In genomic region chr1:168138134-168138533, GRCh38 we compare ENCODE assay signal across 11 cellular contexts. TPM values are rescaled to one million over a fixed set of nuclear protein-coding genes. Genes with fewer than 3 reads are reported as not detected.
DNase-seq lines count a peak whose midpoint lies in the region; ATAC-seq and TF ChIP-seq lines count a peak whose summit lies in the region.
"Had no signal": no experiment of that assay in that cellular context is flagged by ENCODE, and none has a peak within 500 bp of the region (broad histone marks: within the 10 kb centered on the region; RNA-seq: fewer than 3 reads in every experiment).

No MANE protein-coding gene starts in this region.

- H3K79me2 ChIP-seq in neural progenitor cell (ENCODE audit: low read depth), result peaks cover 32% of the 10 kb centered on the region

- H2AFZ ChIP-seq in neural progenitor cell (replicated peaks), result no peak overlapping the region

- peaks cover 25% of the 10 kb centered on the region for H4K20me1 ChIP-seq in neural progenitor cell (ENCODE audit: low read depth)

- H3K4me1 Mint-ChIP-seq in CD4-positive, alpha-beta memory T cell, result peaks cover 12 to 30% (median 15%) of the 10 kb centered on the region in 4 donors
- peaks cover 22% of the 10 kb centered on the region for H3K4me1 Mint-ChIP-seq in endothelial cell (ENCODE audit: unreplicated experiment)
- peaks cover 36% of the 10 kb centered on the region for H3K4me1 Mint-ChIP-seq in neural progenitor cell

- no peak for DNase-seq in CD4-positive, alpha-beta memory T cell
- DNase-seq in HEK293T (ENCODE audit: extremely low spot score), result no peak
- DNase-seq in endothelial cell (ENCODE audit: low spot score), result no peak
- DNase-seq in neural progenitor cell (ENCODE audit: low spot score), result no peak
- DNase-seq in medulla oblongata (ENCODE audit: extremely low spot score), result no peak
- no peak for DNase-seq in Kasumi-1 (lab: John Stamatoyannopoulos, UW)
- no peak for DNase-seq in hypothalamus (lab: John Stamatoyannopoulos, UW)
- DNase-seq: hippocampal formation, mesendoderm, NCI-H2029 treated with DMSO at 0.1 percent for 48 hours had no signal

- TF ChIP-seq CTCF in endothelial cell (IDR thresholded peaks at IDR 0.05; ENCODE audit: unreplicated experiment), result no peak
- no peak for TF ChIP-seq CTCF in neural progenitor cell (IDR thresholded peaks at IDR 0.05)

- CTCF ChIA-PET in CD4-positive, alpha-beta memory T cell (lab: Charles Lee; ENCODE audit: partially characterized antibody), result interaction anchor here (1.5 to 1.7 kb wide), 2 partner anchors 9 to 55 kb away, joined by 6 to 7 read pairs; no protein-coding TSS in a partner anchor
- CTCF ChIA-PET in HEK293T (lab: Yijun Ruan, JAX), result interaction anchor here (0.7 kb wide), 1 partner anchor 20 kb away, joined by 3 read pairs; no protein-coding TSS in a partner anchor

- H3K36me3 ChIP-seq in CD4-positive, alpha-beta memory T cell (ENCODE audit: insufficient read depth, low read length), result no peaks in the 10 kb centered on the region
- no peaks in the 10 kb centered on the region for H3K36me3 ChIP-seq in neural progenitor cell

- POLR2A ChIA-PET in CD4-positive, alpha-beta memory T cell (lab: Charles Lee; ENCODE audit: partially characterized antibody), result no interaction called here
- POLR2A ChIA-PET in HEK293T (lab: Yijun Ruan, JAX), result interaction anchor here (0.7 kb wide), 1 partner anchor 9 kb away, joined by 3 read pairs; no protein-coding TSS in a partner anchor

- no peak overlapping the region for H3K4me3 ChIP-seq in CD4-positive, alpha-beta memory T cell (ENCODE audit: low read length in 2 of 2)
- H3K4me3 ChIP-seq in neural progenitor cell, result no peak overlapping the region

- no peak overlapping the region for H3K27ac ChIP-seq in CD4-positive, alpha-beta memory T cell (ENCODE audit: low read depth, low read length)
- H3K27ac ChIP-seq in neural progenitor cell, result no peak overlapping the region

- no peaks in the 10 kb centered on the region for H3K9me3 Mint-ChIP-seq in CD4-positive, alpha-beta memory T cell
- no peaks in the 10 kb centered on the region for H3K9me3 Mint-ChIP-seq in endothelial cell (ENCODE audit: unreplicated experiment)
- no peaks in the 10 kb centered on the region for H3K9me3 Mint-ChIP-seq in neural progenitor cell

- H3K9me3 ChIP-seq in CD4-positive, alpha-beta memory T cell (ENCODE audit: control insufficient read depth in 1 of 2, low read length in 2 of 2), result no peaks in the 10 kb centered on the region
- H3K9me3 ChIP-seq in neural progenitor cell (ENCODE audit: low read depth), result no peaks in the 10 kb centered on the region

- H3K4me2 ChIP-seq in neural progenitor cell, result peak overlapping the region; percentile 96

- peak overlapping the region in 7 of 8 donors; percentile 90 to 99 (median 96) for H3K4me3 Mint-ChIP-seq in CD4-positive, alpha-beta memory T cell
- H3K4me3 Mint-ChIP-seq in endothelial cell (ENCODE audit: unreplicated experiment) (peak overlapping the region; percentile 97), neural progenitor cell (peak overlapping the region; percentile 93)

- H3K27ac Mint-ChIP-seq in CD4-positive, alpha-beta memory T cell, result no peak overlapping the region
- H3K27ac Mint-ChIP-seq in endothelial cell (ENCODE audit: unreplicated experiment), result no peak overlapping the region
- no peak overlapping the region for H3K27ac Mint-ChIP-seq in neural progenitor cell

- no peak overlapping the region for H3K9ac ChIP-seq in neural progenitor cell

- no peak for ATAC-seq in GM18498 (IDR thresholded peaks at IDR 0.05; ENCODE audit: unreplicated experiment)

- H3K36me3 Mint-ChIP-seq in CD4-positive, alpha-beta memory T cell, result peaks cover 3 to 4% of the 10 kb centered on the region in 2 donors
- H3K36me3 Mint-ChIP-seq in endothelial cell (ENCODE audit: low read depth, unreplicated experiment), result peaks cover 8% of the 10 kb centered on the region
- H3K36me3 Mint-ChIP-seq in neural progenitor cell, result peaks cover 7% of the 10 kb centered on the region

- H3K27me3 ChIP-seq in CD4-positive, alpha-beta memory T cell (ENCODE audit: insufficient read depth, low read length), result peaks cover 15% of the 10 kb centered on the region
- H3K27me3 ChIP-seq in neural progenitor cell, result no peaks in the 10 kb centered on the region

- intact Hi-C loops in CD4-positive, alpha-beta memory T cell (cut with micrococcal nuclease), result loop anchor here (5.0 kb wide), 1 partner anchor 89 kb away; the partner anchor contains the start of gene SFT2D2

- H3F3A ChIP-seq in neural progenitor cell (ENCODE audit: low read depth), result peaks cover 31% of the 10 kb centered on the region

- peaks cover 21 to 27% of the 10 kb centered on the region in 2 donors for H3K27me3 Mint-ChIP-seq in CD4-positive, alpha-beta memory T cell
- H3K27me3 Mint-ChIP-seq in endothelial cell (ENCODE audit: unreplicated experiment), result peaks cover 14% of the 10 kb centered on the region
- H3K27me3 Mint-ChIP-seq in neural progenitor cell (ENCODE audit: insufficient read depth, low read depth), result peaks cover 9% of the 10 kb centered on the region

- peaks cover 15% of the 10 kb centered on the region for H3K4me1 ChIP-seq in CD4-positive, alpha-beta memory T cell (ENCODE audit: insufficient read depth, low read length)
- peaks cover 38% of the 10 kb centered on the region for H3K4me1 ChIP-seq in neural progenitor cell

TF ChIP-seq in HEK293T, 16 proteins besides CTCF, POLR2A, EP300 and RAD21:
- TF ChIP-seq PKNOX1 (IDR thresholded peaks at IDR 0.05), result peak; percentile 74
- TF ChIP-seq LEF1 (IDR thresholded peaks at IDR 0.05; ENCODE audit: borderline replicate concordance), result no peak

RNA-seq across cellular contexts. Expression of gene GPR161, which starts 1.4 kb away (rescaled TPM):
- total RNA-seq in CD4-positive, alpha-beta memory T cell, result under 1 TPM in 1 of 2 experiments, not detected in 1; 0.12 TPM
- polyA plus RNA-seq in CD4-positive, alpha-beta memory T cell, result under 1 TPM; 0.09 to 0.10 TPM
- 40.9 TPM for total RNA-seq in endothelial cell (ENCODE audit: unreplicated experiment)
- total RNA-seq in neural progenitor cell (ENCODE audit: low replicate concordance), result 21.1 and 26.5 TPM in 2 replicates

RNA-seq across cellular contexts. Expression of gene TIPRL, which starts 40.6 kb away (rescaled TPM):
- total RNA-seq in CD4-positive, alpha-beta memory T cell, result 10 to 100 TPM; 23.8 to 28.3 TPM
- 10 to 100 TPM; 36.3 to 37.8 TPM for polyA plus RNA-seq in CD4-positive, alpha-beta memory T cell
- total RNA-seq in endothelial cell (ENCODE audit: unreplicated experiment), result 34.2 TPM
- 28.1 and 52.9 TPM in 2 replicates for total RNA-seq in neural progenitor cell (ENCODE audit: low replicate concordance)

Comparison
In these comparisons a context has a peak if more than half of its experiments do, and no peak if none do; other contexts are left out.
1. RNA of gene GPR161, which starts 1.4 kb away (total RNA-seq): 40.9 TPM in endothelial cell (single experiment) and 21.1 to 26.5 TPM in neural progenitor cell; 0.12 TPM in CD4-positive, alpha-beta memory T cell; every median in the first group is over 10 times any median in the second.
2. Peak in every context shown above with its lines, with median percentiles within 50 percentile points of each other: H3K4me3 Mint-ChIP-seq.